In genomic region chr4:3747582-3747906, GRCh38 we compare ENCODE assay signal across 1 cellular context.
TF ChIP-seq lines count a peak whose summit lies in the region.

No MANE protein-coding gene starts in this region.

TF ChIP-seq in K562, 482 proteins besides CTCF, POLR2A, EP300 and RAD21:
- TF ChIP-seq RERE (CRISPR knock-in tag; IDR thresholded peaks at IDR 0.05; ENCODE audit: borderline replicate concordance) (no peak), NFATC3 (IDR thresholded peaks at IDR 0.05) (no peak), PBX2 (CRISPR knock-in tag; IDR thresholded peaks at IDR 0.05; ENCODE audit: low read depth) (no peak), PBX2 (tag; conservative IDR thresholded peaks at IDR 0.05; ENCODE audit: low read depth) (0 out of 2 replicates have a peak, but pooled peaks have one; percentile 2), MEIS2 (IDR thresholded peaks at IDR 0.05; ENCODE audit: partially characterized antibody) (peak; percentile 0)
TF ChIP-seq in K562: peak in this region for 2.
